In genomic region chr6:138272543-138273305, GRCh38 we compare ENCODE assay signal across 26 cellular contexts. TPM values are rescaled to one million over a fixed set of nuclear protein-coding genes. Genes with fewer than 3 reads are reported as not detected.
"Had no signal": no experiment of that assay in that cellular context is flagged by ENCODE, and none has a peak within 500 bp of the region (broad histone marks: within the 10 kb centered on the region; RNA-seq: fewer than 3 reads in every experiment).

No MANE protein-coding gene starts in this region.

- H3K27me3 Mint-ChIP-seq: activated naive CD8-positive, alpha-beta T cell treated with anti-CD3 and anti-CD28 coated beads for 36 hours had no signal

- H3K4me3 ChIP-seq: ovary, right lobe of liver, smooth muscle cell, thoracic aorta, upper lobe of left lung had no signal

- DNase-seq: activated CD4-positive, alpha-beta T cell treated with anti-CD3 and anti-CD28 coated beads, Interleukin-2, amount 10 ng/mL, durations not matched to agents 24 days and 14 days; activated CD4-positive, CD25-positive, alpha-beta regulatory T cell; activated CD8-positive, alpha-beta T cell treated with anti-CD3 and anti-CD28 coated beads for 36 hours; activated naive CD4-positive, alpha-beta T cell; activated naive CD8-positive, alpha-beta T cell treated with anti-CD3 and anti-CD28 coated beads for 36 hours; activated T-cell treated with anti-CD3 and anti-CD28 coated beads, Interleukin-2, amount 50 U/mL, for 1 hour; amygdala; cortex of kidney; hippocampal formation; kidney; naive thymus-derived CD8-positive, alpha-beta T cell; ovary; right lobe of liver; stimulated activated CD4-positive, alpha-beta T cell treated with anti-CD3 and anti-CD28 coated beads, Interleukin-4, amount 100 ng/mL, for 24 hours; upper lobe of left lung had no signal

- H3K27me3 ChIP-seq: ovary, right lobe of liver, upper lobe of left lung had no signal

- H3K9me3 ChIP-seq: ovary, right lobe of liver, thoracic aorta, upper lobe of left lung had no signal

- ATAC-seq: activated CD8-positive, alpha-beta T cell treated with anti-CD3 and anti-CD28 coated beads for 36 hours; activated T-helper 17 cell treated with anti-CD3 and anti-CD28 coated beads, Interleukin-2, amount 50 U/mL, for 72 hours; esophagus mucosa; left lobe of liver; naive thymus-derived CD8-positive, alpha-beta T cell; stimulated activated memory B cell treated with anti-CD40 and anti-IgM and Interleukin-4, amounts not matched to agents 10 μg/mL and 1 μg/mL and 100 μg/mL, for 72 hours had no signal

- H3K4me3 Mint-ChIP-seq: activated CD4-positive, alpha-beta T cell treated with anti-CD3 and anti-CD28 coated beads, Interleukin-2, amount 10 ng/mL, durations not matched to agents 24 days and 14 days; activated CD8-positive, alpha-beta T cell treated with anti-CD3 and anti-CD28 coated beads for 36 hours; activated naive CD8-positive, alpha-beta T cell treated with anti-CD3 and anti-CD28 coated beads for 36 hours; activated T-helper 17 cell treated with anti-CD3 and anti-CD28 coated beads, Interleukin-2, amount 50 U/mL, for 72 hours; naive thymus-derived CD8-positive, alpha-beta T cell; stimulated activated memory B cell treated with anti-CD40 and anti-IgM and Interleukin-4, amounts not matched to agents 10 μg/mL and 1 μg/mL and 100 μg/mL, for 72 hours had no signal

- H3K36me3 Mint-ChIP-seq: activated naive CD8-positive, alpha-beta T cell treated with anti-CD3 and anti-CD28 coated beads for 36 hours; naive thymus-derived CD8-positive, alpha-beta T cell; stimulated activated memory B cell treated with anti-CD40 and anti-IgM and Interleukin-4, amounts not matched to agents 10 μg/mL and 1 μg/mL and 100 μg/mL, for 72 hours had no signal

- H3K27ac Mint-ChIP-seq: activated CD4-positive, alpha-beta T cell treated with anti-CD3 and anti-CD28 coated beads, Interleukin-2, amount 10 ng/mL, durations not matched to agents 24 days and 14 days; activated CD8-positive, alpha-beta T cell treated with anti-CD3 and anti-CD28 coated beads for 36 hours; activated naive CD8-positive, alpha-beta T cell treated with anti-CD3 and anti-CD28 coated beads for 36 hours; activated T-helper 17 cell treated with anti-CD3 and anti-CD28 coated beads, Interleukin-2, amount 50 U/mL, for 72 hours; naive thymus-derived CD8-positive, alpha-beta T cell; stimulated activated memory B cell treated with anti-CD40 and anti-IgM and Interleukin-4, amounts not matched to agents 10 μg/mL and 1 μg/mL and 100 μg/mL, for 72 hours had no signal

- H3K36me3 ChIP-seq: ovary, right lobe of liver, thoracic aorta, upper lobe of left lung had no signal

- H3K9me3 Mint-ChIP-seq: activated CD4-positive, alpha-beta T cell treated with anti-CD3 and anti-CD28 coated beads, Interleukin-2, amount 10 ng/mL, durations not matched to agents 24 days and 14 days; activated CD8-positive, alpha-beta T cell treated with anti-CD3 and anti-CD28 coated beads for 36 hours; activated naive CD8-positive, alpha-beta T cell treated with anti-CD3 and anti-CD28 coated beads for 36 hours; activated T-helper 17 cell treated with anti-CD3 and anti-CD28 coated beads, Interleukin-2, amount 50 U/mL, for 72 hours; naive thymus-derived CD8-positive, alpha-beta T cell; stimulated activated memory B cell treated with anti-CD40 and anti-IgM and Interleukin-4, amounts not matched to agents 10 μg/mL and 1 μg/mL and 100 μg/mL, for 72 hours had no signal

- H3K4me1 Mint-ChIP-seq: activated CD4-positive, alpha-beta T cell treated with anti-CD3 and anti-CD28 coated beads, Interleukin-2, amount 10 ng/mL, durations not matched to agents 24 days and 14 days; activated naive CD8-positive, alpha-beta T cell treated with anti-CD3 and anti-CD28 coated beads for 36 hours; activated T-helper 17 cell treated with anti-CD3 and anti-CD28 coated beads, Interleukin-2, amount 50 U/mL, for 72 hours; naive thymus-derived CD8-positive, alpha-beta T cell; stimulated activated memory B cell treated with anti-CD40 and anti-IgM and Interleukin-4, amounts not matched to agents 10 μg/mL and 1 μg/mL and 100 μg/mL, for 72 hours had no signal

- H3K4me2 ChIP-seq: smooth muscle cell had no signal

- H3K27ac ChIP-seq: ovary, right lobe of liver, thoracic aorta, upper lobe of left lung had no signal

RNA-seq across cellular contexts. Expression of gene PBOV1, which starts 54.4 kb away (rescaled TPM):
- total RNA-seq: activated CD4-positive, alpha-beta T cell treated with anti-CD3 and anti-CD28 coated beads, Interleukin-2, amount 10 ng/mL, durations not matched to agents 24 days and 14 days; activated CD8-positive, alpha-beta T cell treated with anti-CD3 and anti-CD28 coated beads for 36 hours; activated naive CD8-positive, alpha-beta T cell treated with anti-CD3 and anti-CD28 coated beads for 36 hours; activated T-helper 17 cell treated with anti-CD3 and anti-CD28 coated beads, Interleukin-2, amount 50 U/mL, for 72 hours; esophagus mucosa; fibroblast of villous mesenchyme; glomerular endothelial cell; kidney; left lobe of liver; lung microvascular endothelial cell; mucosa of gallbladder; naive thymus-derived CD8-positive, alpha-beta T cell; ovary; pulmonary artery endothelial cell; right lobe of liver; smooth muscle cell; thoracic aorta; upper lobe of left lung had no signal
- polyA plus RNA-seq: naive thymus-derived CD8-positive, alpha-beta T cell; ovary; smooth muscle cell had no signal
